ENCODE assay signal across 8 cellular contexts in genomic region chr16:67562526-67562917, GRCh38. TPM values are rescaled to one million over a fixed set of nuclear protein-coding genes. Genes with fewer than 3 reads are reported as not detected.
DNase-seq lines count a peak whose midpoint lies in the region; ATAC-seq and TF ChIP-seq lines count a peak whose summit lies in the region.

CTCF (plus strand) TSS chr16:67562526; CDS start chr16:67610833, 48,307 bp downstream.

- H3K9me3 Mint-ChIP-seq in activated naive CD4-positive, alpha-beta T cell treated with anti-CD3 and anti-CD28 coated beads, Interleukin-2, amount 10 ng/mL, durations not matched to agents 7 days and 5 days = no peaks in the 10 kb centered on the region

- H3K27me3 ChIP-seq in Peyer's patch = no peaks in the 10 kb centered on the region
- no peaks in the 10 kb centered on the region for H3K27me3 ChIP-seq in osteoblast (ENCODE audit: insufficient read depth, low read length)
- H3K27me3 ChIP-seq in thymus (ENCODE audit: control insufficient read depth, insufficient read depth) = no peaks in the 10 kb centered on the region

- TF ChIP-seq POLR2A in Peyer's patch (IDR thresholded peaks at IDR 0.05) = no peak

- under 1% methylated on average over 62 of the region's 62 CpGs for WGBS in thymus

- no peaks in the 10 kb centered on the region for H3K9me3 ChIP-seq in Peyer's patch
- H3K9me3 ChIP-seq in osteoblast (ENCODE audit: low read depth, low read length) = no peaks in the 10 kb centered on the region
- no peaks in the 10 kb centered on the region for H3K9me3 ChIP-seq in thymus (ENCODE audit: control insufficient read depth)

- CTCF ChIA-PET in activated naive CD4-positive, alpha-beta T cell treated with anti-CD3 and anti-CD28 coated beads, Interleukin-2, amount 10 ng/mL, durations not matched to agents 7 days and 5 days (lab: Charles Lee) = interaction anchor here (0.7 to 7.8 kb wide), 20 partner anchors 8 to 515 kb away, joined by 3 to 171 read pairs (median 4); partner anchors contain the start of genes ACD and CARMIL2

- H3K27ac Mint-ChIP-seq in activated naive CD4-positive, alpha-beta T cell treated with anti-CD3 and anti-CD28 coated beads, Interleukin-2, amount 10 ng/mL, durations not matched to agents 7 days and 5 days = peak within 1 kb of the TSS; percentile 97

- H3K27ac ChIP-seq in Peyer's patch (peak within 1 kb of the TSS; percentile 97 to 100 (median 100)), osteoblast (ENCODE audit: low read depth, low read length) (peak within 1 kb of the TSS; percentile 84), thymus (ENCODE audit: low read depth) (peak within 1 kb of the TSS; percentile 100)

- peaks cover 22% of the 10 kb centered on the region for H3K36me3 Mint-ChIP-seq in activated naive CD4-positive, alpha-beta T cell treated with anti-CD3 and anti-CD28 coated beads, Interleukin-2, amount 10 ng/mL, durations not matched to agents 7 days and 5 days

- H3K4me3 ChIP-seq in Peyer's patch (peak within 1 kb of the TSS; percentile 64 to 99 (median 89)), osteoblast (ENCODE audit: insufficient read depth, low read length) (peak within 1 kb of the TSS; percentile 86), thymus (ENCODE audit: low read length) (peak within 1 kb of the TSS; percentile 98)

- peaks cover 56% of the 10 kb centered on the region for H3K4me1 Mint-ChIP-seq in activated naive CD4-positive, alpha-beta T cell treated with anti-CD3 and anti-CD28 coated beads, Interleukin-2, amount 10 ng/mL, durations not matched to agents 7 days and 5 days

- H3K4me2 ChIP-seq in osteoblast (ENCODE audit: insufficient read depth, low read length) = peak within 1 kb of the TSS; percentile 99

- no peaks in the 10 kb centered on the region for H3K27me3 Mint-ChIP-seq in activated naive CD4-positive, alpha-beta T cell treated with anti-CD3 and anti-CD28 coated beads, Interleukin-2, amount 10 ng/mL, durations not matched to agents 7 days and 5 days

- peak; percentile 47 for ATAC-seq in GM21360 (IDR thresholded peaks at IDR 0.05; ENCODE audit: unreplicated experiment)

- peak within 1 kb of the TSS; percentile 95 for H2AFZ ChIP-seq in osteoblast (ENCODE audit: low read length)

- H4K20me1 ChIP-seq in osteoblast (ENCODE audit: insufficient read depth, low read length) = peaks cover 26% of the 10 kb centered on the region

- H3K79me2 ChIP-seq in osteoblast (ENCODE audit: insufficient read depth, low read length) = peaks cover 46% of the 10 kb centered on the region

- H3K4me3 Mint-ChIP-seq in activated naive CD4-positive, alpha-beta T cell treated with anti-CD3 and anti-CD28 coated beads, Interleukin-2, amount 10 ng/mL, durations not matched to agents 7 days and 5 days = peak within 1 kb of the TSS; percentile 89

- peaks cover 0 to 17% (median 7%) of the 10 kb centered on the region in 4 donors for H3K4me1 ChIP-seq in Peyer's patch
- H3K4me1 ChIP-seq in osteoblast (ENCODE audit: insufficient read depth, low read length) = peaks cover 19% of the 10 kb centered on the region
- peaks cover 14% of the 10 kb centered on the region for H3K4me1 ChIP-seq in thymus (ENCODE audit: control insufficient read depth, insufficient read depth, low read length)

- DNase-seq in DMS153 treated with DMSO at 0.1 percent for 48 hours (lab: John Stamatoyannopoulos, UW; ENCODE audit: unreplicated experiment) = peak; percentile 56
- peak; percentile 72 for DNase-seq in HT1080 (ENCODE audit: low read depth)
- DNase-seq in Peyer's patch = peak; percentile 84 to 92 (median 92)
- DNase-seq in activated naive CD4-positive, alpha-beta T cell treated with anti-CD3 and anti-CD28 coated beads, Interleukin-2, amount 10 ng/mL, durations not matched to agents 7 days and 5 days = peak; percentile 84
- DNase-seq in glomerular visceral epithelial cell (ENCODE audit: extremely low spot score) = peak; percentile 83
- DNase-seq in osteoblast (ENCODE audit: insufficient read length, low spot score, missing footprints) = peak; percentile 98

- TF ChIP-seq CTCF in Peyer's patch (IDR thresholded peaks at IDR 0.05) (peak; percentile 62 to 91 (median 80)), osteoblast (IDR thresholded peaks at IDR 0.05; ENCODE audit: extremely low read depth, low read depth, low read length) (peak; percentile 36)

- H3K36me3 ChIP-seq in Peyer's patch (no peaks in the 10 kb centered on the region), osteoblast (ENCODE audit: insufficient read depth, low read length) (no peaks in the 10 kb centered on the region), thymus (ENCODE audit: control insufficient read depth, insufficient read depth) (peaks cover 3% of the 10 kb centered on the region)

RNA-seq across cellular contexts. Expression of gene CTCF, which starts in this region (rescaled TPM):
- total RNA-seq in HT1080 (2014; rRNA removed; shearing (Covaris generic)) = 44.4 and 53.8 TPM in 2 replicates
- 35.9 and 41.1 TPM in 2 replicates for polyA plus RNA-seq in HT1080 (2015; cell fraction: cytosol; rRNA removed)
- polyA plus RNA-seq in HT1080 (2015; cell fraction: nucleus; rRNA removed) = 48.9 and 49.9 TPM in 2 replicates
- total RNA-seq in Peyer's patch = 10 to 100 TPM; 35.3 to 59.4 (median 42.7) TPM
- total RNA-seq in osteoblast = 29.3 and 31.8 TPM in 2 replicates
- polyA plus RNA-seq in thymus = 44.5 TPM

Comparison
In these comparisons a context has a peak if more than half of its experiments do, and no peak if none do; other contexts are left out.
1. Peak in every context shown above with its lines: DNase-seq, ATAC-seq, H3K4me3 ChIP-seq and H3K27ac ChIP-seq.